ENCODE assay signal across 11 cellular contexts in genomic region chr1:21932127-21932526, GRCh38. TPM values are rescaled to one million over a fixed set of nuclear protein-coding genes. Genes with fewer than 3 reads are reported as not detected.
DNase-seq lines count a peak whose midpoint lies in the region; ATAC-seq and TF ChIP-seq lines count a peak whose summit lies in the region.
"Had no signal": no experiment of that assay in that cellular context is flagged by ENCODE, and none has a peak within 500 bp of the region (broad histone marks: within the 10 kb centered on the region; RNA-seq: fewer than 3 reads in every experiment).

No MANE protein-coding gene starts in this region.

- H3K36me3 ChIP-seq in lower lobe of right lung (no peaks in the 10 kb centered on the region), thoracic aorta (no peaks in the 10 kb centered on the region)

- H3K9me3 ChIP-seq in lower lobe of right lung, result no peaks in the 10 kb centered on the region
- no peaks in the 10 kb centered on the region for H3K9me3 ChIP-seq in thoracic aorta

- H3K27ac ChIP-seq in lower lobe of right lung (peak overlapping the region; percentile 86), thoracic aorta (peak overlapping the region; percentile 95 to 99)

- no peak for TF ChIP-seq EP300 in Ishikawa (IDR thresholded peaks at IDR 0.05; ENCODE audit: borderline replicate concordance)

- ATAC-seq in lower lobe of right lung, result peak; percentile 21 to 40
- ATAC-seq in thoracic aorta (ENCODE audit: insufficient number of reproducible peaks, low FRiP score, low read depth), result peak; percentile 62
- ATAC-seq in HG03139 (IDR thresholded peaks at IDR 0.05; ENCODE audit: unreplicated experiment), result no peak
- ATAC-seq: activated naive CD8-positive, alpha-beta T cell treated with anti-CD3 and anti-CD28 coated beads, Interleukin-2, amount 50 U/mL, for 24 hours had no signal

- TF ChIP-seq CTCF in choroid plexus epithelial cell (conservative IDR thresholded peaks at IDR 0.05; ENCODE audit: low read depth, low read length) (no peak), lower lobe of right lung (IDR thresholded peaks at IDR 0.05) (no peak), thoracic aorta (IDR thresholded peaks at IDR 0.05) (no peak)

- DNase-seq in choroid plexus epithelial cell (ENCODE audit: low read depth) (peak; percentile 84), lower lobe of right lung (no peak), thoracic aorta (ENCODE audit: low spot score) (peak; percentile 54), 8988T (no peak), ACHN (no peak), HT-29 (ENCODE audit: low spot score) (no peak)
- DNase-seq: activated naive CD8-positive, alpha-beta T cell treated with anti-CD3 and anti-CD28 coated beads, Interleukin-2, amount 50 U/mL, for 24 hours; stimulated activated CD4-positive, alpha-beta T cell treated with anti-CD3 and anti-CD28 coated beads, Interleukin-4, amount 100 ng/mL, for 4 hours had no signal

- no peaks in the 10 kb centered on the region for H3K27me3 ChIP-seq in lower lobe of right lung (ENCODE audit: low read depth)
- H3K27me3 ChIP-seq in thoracic aorta (replicated peaks; ENCODE audit: insufficient read depth), result no peaks in the 10 kb centered on the region

- H3K4me3 ChIP-seq in choroid plexus epithelial cell (ENCODE audit: low read depth, low read length) (no peak overlapping the region), lower lobe of right lung (peak overlapping the region; percentile 15), thoracic aorta (peak overlapping the region; percentile 75)

- intact Hi-C loops in lower lobe of right lung (cut with DNase I), result no loop called here

- TF ChIP-seq RAD21 in Ishikawa (IDR thresholded peaks at IDR 0.05; ENCODE audit: low read depth), result no peak

- in situ Hi-C loops in ACHN (cut with HindIII; ENCODE audit: low pct_ligation_motif_present, low pct_unique_long_range_greater_than_20kb, low sequenced_read_pairs), result no loop called here

- H3K4me1 ChIP-seq in lower lobe of right lung (peaks cover 76% of the 10 kb centered on the region), thoracic aorta (ENCODE audit: control insufficient read depth in 1 of 2, low read depth in 2 of 2) (peaks cover 49 to 87% of the 10 kb centered on the region in 2 donors)

TF ChIP-seq in Ishikawa, 13 proteins besides CTCF, POLR2A, EP300 and RAD21:
- TF ChIP-seq REST (IDR thresholded peaks at IDR 0.05; ENCODE audit: low read depth) (no peak), CEBPB (IDR thresholded peaks at IDR 0.05) (peak; percentile 62)

RNA-seq across cellular contexts. Expression of gene HSPG2, which starts 5.0 kb away (rescaled TPM):
- total RNA-seq in lower lobe of right lung (216 TPM), thoracic aorta (100 to 1,000 TPM; 684 to 846 TPM)
- 163 and 235 TPM in 2 replicates for total RNA-seq in HT-29 (2014; rRNA removed; shearing (Covaris generic))

RNA-seq across cellular contexts. Expression of gene CELA3B, which starts 44.7 kb away (rescaled TPM):
- total RNA-seq in lower lobe of right lung, result not detected
- 1 to 10 TPM in 1 of 2 donors, not detected in 1; 2.0 TPM for total RNA-seq in thoracic aorta
- total RNA-seq in HT-29 (2014; rRNA removed; shearing (Covaris generic)), result 0.81 TPM in 1 of 2 replicates, not detected in the other
- total RNA-seq: NCI-H460 had no signal

Comparison
In these comparisons a context has a peak if more than half of its experiments do, and no peak if none do; other contexts are left out.
1. DNase-seq: peak in choroid plexus epithelial cell (single experiment) and thoracic aorta (single experiment); none in lower lobe of right lung (single experiment), 8988T (single experiment), ACHN (single experiment) and HT-29 (single experiment).